ENCODE assay signal across 14 cellular contexts in the genomic region with DNA sequence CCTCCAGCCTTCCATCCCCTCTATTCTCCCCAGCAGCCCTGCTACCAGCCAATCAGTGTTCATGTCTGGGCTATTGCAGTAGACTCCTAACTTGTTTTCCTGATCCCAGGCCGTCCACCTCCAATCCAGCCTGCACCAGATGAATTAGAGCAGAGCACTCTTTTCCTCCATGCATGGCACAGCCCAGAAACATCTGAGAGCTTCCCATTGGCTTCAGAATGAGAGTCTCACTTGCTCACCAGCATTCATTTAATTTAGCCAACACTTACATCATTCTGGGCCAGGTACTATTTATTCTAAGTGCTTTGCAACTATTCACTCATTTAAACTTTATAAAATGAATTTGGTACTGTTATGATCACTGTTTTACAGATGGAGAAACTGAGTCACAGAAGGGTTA.
"Had no signal": no experiment of that assay in that cellular context is flagged by ENCODE, and none has a peak within 500 bp of the region (broad histone marks: within the 10 kb centered on the region; RNA-seq: fewer than 3 reads in every experiment).

No MANE protein-coding gene starts in this region.

- H3K4me1 ChIP-seq: right lobe of liver had no signal

- ATAC-seq: activated T-cell treated with anti-CD3 and anti-CD28 coated beads, Interleukin-2, amount 50 U/mL, for 4 hours had no signal

- FAIRE-seq: endometrium had no signal

- H3K27ac ChIP-seq: cardiac muscle cell, right lobe of liver had no signal

- DNase-seq: activated CD8-positive, alpha-beta memory T cell treated with anti-CD3 and anti-CD28 coated beads, Interleukin-2, amount 50 U/mL, for 48 hours; activated naive CD4-positive, alpha-beta T cell; activated naive CD8-positive, alpha-beta T cell treated with anti-CD3 and anti-CD28 coated beads, Interleukin-2, amount 10 ng/mL, durations not matched to agents 7 days and 5 days; activated T-cell treated with anti-CD3 and anti-CD28 coated beads, Interleukin-2, amount 50 U/mL, for 4 hours; cortex of kidney; erythroblast; foreskin fibroblast; stimulated activated CD4-positive, alpha-beta T cell treated with anti-CD3 and anti-CD28 coated beads, Interleukin-2, amount 100 ng/mL, for 48 hours; stimulated activated naive CD4-positive, alpha-beta T cell; T-helper 9 cell had no signal

- H3K9me3 ChIP-seq: right lobe of liver had no signal

- H3K27me3 ChIP-seq: cardiac muscle cell, right lobe of liver had no signal

- H3K4me3 ChIP-seq: cardiac muscle cell, right lobe of liver, smooth muscle cell had no signal

- H3K36me3 ChIP-seq: cardiac muscle cell, right lobe of liver had no signal
